Comparison of ENCODE assay signal across 17 cellular contexts in the genomic region with DNA sequence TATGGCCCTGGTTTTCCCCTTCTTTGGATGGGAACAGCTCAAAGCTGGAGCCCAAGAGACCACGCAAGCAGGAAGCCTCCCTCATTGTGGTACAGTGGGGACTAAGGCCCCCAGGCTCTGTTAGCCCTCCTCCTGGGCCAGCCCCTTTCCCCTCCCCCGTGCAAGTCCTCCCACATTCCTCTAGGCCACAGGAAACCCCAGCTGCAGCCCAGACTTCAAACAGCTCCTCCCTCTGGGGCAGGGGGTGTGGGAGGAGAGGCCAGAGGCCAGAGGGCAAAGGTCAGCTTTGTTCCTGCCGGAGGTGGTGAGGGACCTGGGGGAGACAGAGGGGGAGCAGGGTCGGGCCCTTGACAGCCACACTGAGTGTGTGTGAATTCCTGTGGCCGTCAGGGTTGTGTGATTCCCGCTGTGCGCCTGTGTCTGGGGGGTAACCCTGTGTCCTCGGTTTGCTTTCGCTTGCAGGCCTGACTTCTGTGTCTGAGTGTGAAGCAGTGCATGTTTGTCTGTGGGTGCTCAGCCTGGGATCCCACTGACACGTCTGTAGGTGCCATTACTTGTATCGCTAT. TPM values are rescaled to one million over a fixed set of nuclear protein-coding genes. Genes with fewer than 3 reads are reported as not detected.
DNase-seq lines count a peak whose midpoint lies in the region; ATAC-seq and TF ChIP-seq lines count a peak whose summit lies in the region.
"Had no signal": no experiment of that assay in that cellular context is flagged by ENCODE, and none has a peak within 500 bp of the region (broad histone marks: within the 10 kb centered on the region; RNA-seq: fewer than 3 reads in every experiment).

No MANE protein-coding gene starts in this region.

- DNase-seq in RPMI7951 (ENCODE audit: low read depth), result peak; percentile 49
- DNase-seq in fibroblast of villous mesenchyme (ENCODE audit: low read depth), result peak; percentile 62
- DNase-seq in osteocyte (ENCODE audit: extremely low spot score, unreplicated experiment), result no peak
- DNase-seq in mucosa of descending colon, result no peak
- no peak for DNase-seq in stimulated activated CD4-positive, alpha-beta T cell treated with anti-CD3 and anti-CD28 coated beads, Interleukin-4, amount 100 ng/mL, for 4 hours
- no peak for DNase-seq in NCI-H446 treated with DMSO at 0.1 percent for 48 hours (lab: John Stamatoyannopoulos, UW)
- DNase-seq: activated CD4-positive, alpha-beta T cell treated with anti-CD3 and anti-CD28 coated beads for 4 hours; activated T-cell treated with anti-CD3 and anti-CD28 coated beads, Interleukin-2, amount 50 U/mL, for 48 hours; dorsolateral prefrontal cortex; foreskin fibroblast; NCI-H2081 treated with DMSO at 0.1 percent for 48 hours; stomach; T-cell had no signal

- no peak for ATAC-seq in mucosa of descending colon
- ATAC-seq: T-cell had no signal

- H3K4me3 ChIP-seq in HEK293 (ENCODE audit: low read depth, low read length), result no peak overlapping the region
- no peak overlapping the region for H3K4me3 ChIP-seq in fibroblast of villous mesenchyme (ENCODE audit: low read depth, low read length)
- H3K4me3 ChIP-seq in mucosa of descending colon, result no peak overlapping the region
- H3K4me3 ChIP-seq: adrenal gland, dorsolateral prefrontal cortex, stomach had no signal

- H3K4me1 Mint-ChIP-seq in osteocyte (ENCODE audit: unreplicated experiment), result peaks cover 8% of the 10 kb centered on the region

- no peak overlapping the region for H3K27ac ChIP-seq in HEK293 (ENCODE audit: extremely low read depth, low read depth, low read length)
- H3K27ac ChIP-seq: adrenal gland, stomach had no signal

- H3K9me3 ChIP-seq in HEK293 (ENCODE audit: control insufficient read depth, insufficient read depth, low read depth, low read length) (no peaks in the 10 kb centered on the region), mucosa of descending colon (no peaks in the 10 kb centered on the region)
- H3K9me3 ChIP-seq: adrenal gland, stomach had no signal

- no peaks in the 10 kb centered on the region for H3K36me3 ChIP-seq in HEK293 (ENCODE audit: control insufficient read depth in 2 of 2, insufficient read depth in 1 of 2, low read length in 2 of 2)
- H3K36me3 ChIP-seq in mucosa of descending colon (ENCODE audit: low read depth), result no peaks in the 10 kb centered on the region
- H3K36me3 ChIP-seq: adrenal gland had no signal

- POLR2A ChIA-PET in HEK293 (lab: Yijun Ruan, JAX), result interaction anchor here (1.0 to 4.9 kb wide), 3 partner anchors 50 to 191 kb away, joined by 4 to 62 read pairs (median 5); no protein-coding TSS in a partner anchor

- TF ChIP-seq CTCF in HEK293 (tag by site-specific recombination; IDR thresholded peaks at IDR 0.05), result no peak
- no peak for TF ChIP-seq CTCF in fibroblast of villous mesenchyme (IDR thresholded peaks at IDR 0.05; ENCODE audit: insufficient read depth, low read depth, low read length)
- no peak for TF ChIP-seq CTCF in osteocyte (IDR thresholded peaks at IDR 0.05)
- TF ChIP-seq CTCF in mucosa of descending colon (IDR thresholded peaks at IDR 0.05), result no peak

- no peaks in the 10 kb centered on the region for H3K9me3 Mint-ChIP-seq in osteocyte (ENCODE audit: unreplicated experiment)
- H3K9me3 Mint-ChIP-seq: CD14-positive monocyte, T-cell had no signal

- H3K27me3 Mint-ChIP-seq in osteocyte (ENCODE audit: unreplicated experiment), result no peaks in the 10 kb centered on the region
- H3K27me3 Mint-ChIP-seq: T-cell had no signal

- H3K4me1 ChIP-seq in HEK293 (ENCODE audit: control insufficient read depth, insufficient read depth, low read length), result 0 out of 2 replicates have a peak, but pooled peaks cover under 1% of the 10 kb centered on the region
- peaks cover 4% of the 10 kb centered on the region for H3K4me1 ChIP-seq in mucosa of descending colon (ENCODE audit: low read depth)

- peak overlapping the region; percentile 82 for H3K27ac Mint-ChIP-seq in osteocyte (ENCODE audit: unreplicated experiment)

- CTCF ChIA-PET in HEK293 (lab: Yijun Ruan, JAX), result interaction anchor here (0.6 to 15.0 kb wide), 46 partner anchors 9 to 579 kb away, joined by 3 to 317 read pairs (median 6); a partner anchor contains a TSS

- H3K4me3 Mint-ChIP-seq in osteocyte (ENCODE audit: unreplicated experiment), result no peak overlapping the region
- H3K4me3 Mint-ChIP-seq: CD14-positive monocyte, T-cell had no signal

- H3K36me3 Mint-ChIP-seq in osteocyte (ENCODE audit: unreplicated experiment), result no peaks in the 10 kb centered on the region
- H3K36me3 Mint-ChIP-seq: T-cell had no signal

- intact Hi-C loops in mucosa of descending colon (cut with DNase I, micrococcal nuclease), result loop anchor here (5.0 to 10.0 kb wide), 2 partner anchors 55 to 193 kb away; no protein-coding TSS in a partner anchor

TF ChIP-seq in HEK293, 187 proteins besides CTCF, POLR2A, EP300 and RAD21:
- no peak for TF ChIP-seq ZNF623 (tag by site-specific recombination; IDR thresholded peaks at IDR 0.05)
- peak; percentile 65 for TF ChIP-seq ZFHX2 (tag by site-specific recombination; conservative IDR thresholded peaks at IDR 0.05)
- TF ChIP-seq ZNF19 (tag by site-specific recombination; IDR thresholded peaks at IDR 0.05; ENCODE audit: low read depth), result no peak
- TF ChIP-seq, protein P1, sequence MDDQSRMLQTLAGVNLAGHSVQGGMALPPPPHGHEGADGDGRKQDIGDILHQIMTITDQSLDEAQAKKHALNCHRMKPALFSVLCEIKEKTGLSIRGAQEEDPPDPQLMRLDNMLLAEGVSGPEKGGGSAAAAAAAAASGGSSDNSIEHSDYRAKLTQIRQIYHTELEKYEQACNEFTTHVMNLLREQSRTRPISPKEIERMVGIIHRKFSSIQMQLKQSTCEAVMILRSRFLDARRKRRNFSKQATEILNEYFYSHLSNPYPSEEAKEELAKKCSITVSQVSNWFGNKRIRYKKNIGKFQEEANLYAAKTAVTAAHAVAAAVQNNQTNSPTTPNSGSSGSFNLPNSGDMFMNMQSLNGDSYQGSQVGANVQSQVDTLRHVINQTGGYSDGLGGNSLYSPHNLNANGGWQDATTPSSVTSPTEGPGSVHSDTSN (CRISPR knock-in tag; IDR thresholded peaks at IDR 0.05), result no peak
- TF ChIP-seq ZNF843 (tag by site-specific recombination; IDR thresholded peaks at IDR 0.05), result no peak
- peak; percentile 42; the same call in 1 of the 2 replicates for TF ChIP-seq SP3 (tag by site-specific recombination; IDR thresholded peaks at IDR 0.05)
- peak; percentile 78 for TF ChIP-seq EGR2 (tag by site-specific recombination; IDR thresholded peaks at IDR 0.05; ENCODE audit: low read depth)
TF ChIP-seq in HEK293: peak in this region for 3.

RNA-seq across cellular contexts. Expression of a gene that starts 3.4 kb away (rescaled TPM):
- 5.8 and 7.1 TPM in 2 replicates for total RNA-seq in RPMI7951 (2014; rRNA removed; shearing (Covaris generic))
- total RNA-seq in fibroblast of villous mesenchyme (17.1 and 22.5 TPM in 2 replicates), osteocyte (118 and 124 TPM in 2 replicates), mucosa of descending colon (10 to 100 TPM; 13.7 to 58.6 (median 18.7) TPM)

RNA-seq across cellular contexts. Expression of a gene that starts 27.7 kb away (rescaled TPM):
- not detected in 2 replicates for total RNA-seq in RPMI7951 (2014; rRNA removed; shearing (Covaris generic))
- total RNA-seq in fibroblast of villous mesenchyme, result not detected in 2 replicates
- total RNA-seq in osteocyte, result not detected in 2 replicates
- total RNA-seq in mucosa of descending colon, result 1 to 10 TPM; 2.3 to 5.7 (median 5.3) TPM
- total RNA-seq: kidney epithelial cell had no signal

Comparison
In these comparisons a context has a peak if more than half of its experiments do, and no peak if none do; other contexts are left out.
1. DNase-seq: peak in RPMI7951 (single experiment) and fibroblast of villous mesenchyme (single experiment); none in osteocyte (single experiment), mucosa of descending colon (0 of 3), stimulated activated CD4-positive, alpha-beta T cell treated with anti-CD3 and anti-CD28 coated beads, Interleukin-4, amount 100 ng/mL, for 4 hours (0 of 2) and NCI-H446 treated with DMSO at 0.1 percent for 48 hours (single experiment).